7 cellular contexts compared by ENCODE assay signal in genomic region chr15:82534457-82534861, GRCh38. TPM values are rescaled to one million over a fixed set of nuclear protein-coding genes. Genes with fewer than 3 reads are reported as not detected.
DNase-seq lines count a peak whose midpoint lies in the region; ATAC-seq, FAIRE-seq and TF ChIP-seq lines count a peak whose summit lies in the region.
"Not testable (repeated sequence)": the region's sequence is repeated elsewhere in the genome, so short reads cannot be mapped to it uniquely, and the experiment has no call there.

No MANE protein-coding gene starts in this region.

- CTCF ChIA-PET in PC-9 (lab: Charles Lee); activated CD4-positive, alpha-beta T cell treated with anti-CD3 and anti-CD28 coated beads, Interleukin-2, amount 10 ng/mL, durations not matched to agents 7 days and 5 days (lab: Charles Lee): not testable (repeated sequence)
- CTCF ChIA-PET in H1 (lab: Charles Lee; ENCODE audit: partially characterized antibody): interaction anchor here (1.1 kb wide), 1 partner anchor 216 kb away, joined by 3 read pairs; no protein-coding TSS in a partner anchor

- not testable (repeated sequence) for H3K27ac ChIP-seq in GM23248; H1 (ENCODE audit: low read depth, low read length)
- peak overlapping the region; percentile 40 for H3K27ac ChIP-seq in PC-9

- intact Hi-C loops in PC-9 (cut with micrococcal nuclease; ENCODE audit: unreplicated experiment): not testable (repeated sequence)

- H4K20me1 ChIP-seq in GM23248 (ENCODE audit: insufficient read depth): peaks cover 23% of the 10 kb centered on the region; the same call in 1 of the 2 replicates
- peaks cover 39% of the 10 kb centered on the region for H4K20me1 ChIP-seq in PC-9 (ENCODE audit: insufficient read depth)
- peaks cover 19 to 29% of the 10 kb centered on the region in 2 experiments for H4K20me1 ChIP-seq in H1 (replicated peaks in 1 of 2; ENCODE audit: control insufficient read depth in 1 of 2, insufficient read depth in 2 of 2, low read length in 2 of 2)

- POLR2A ChIA-PET in PC-9 (lab: Charles Lee; ENCODE audit: unreplicated experiment); activated CD4-positive, alpha-beta T cell treated with anti-CD3 and anti-CD28 coated beads, Interleukin-2, amount 10 ng/mL, durations not matched to agents 7 days and 5 days (lab: Charles Lee): not testable (repeated sequence)
- POLR2A ChIA-PET in H1 (lab: Charles Lee; ENCODE audit: partially characterized antibody): interaction anchor here (2.5 to 8.3 kb wide), 3 partner anchors 9 to 37 kb away, joined by 7 to 79 read pairs (median 11); no protein-coding TSS in a partner anchor

- H3K56ac ChIP-seq in H1 (replicated peaks; ENCODE audit: insufficient read length, low read depth, low read length): not testable (repeated sequence)

- H3K23me2 ChIP-seq in H1 (ENCODE audit: low read depth, low read length): not testable (repeated sequence)

- H3K36me3 ChIP-seq in GM23248 (ENCODE audit: low read depth) (peaks cover 25% of the 10 kb centered on the region), PC-9 (ENCODE audit: low read depth) (peaks cover 36% of the 10 kb centered on the region), H1 (ENCODE audit: control insufficient read depth in 2 of 4, insufficient read depth in 4 of 4, low read length in 3 of 4) (peaks cover 27 to 56% (median 43%) of the 10 kb centered on the region in 4 experiments)

- peak in 1 of 2 donors; percentile 0 for ATAC-seq in activated T-cell treated with anti-CD3 and anti-CD28 coated beads, Interleukin-2, amount 50 U/mL, for 72 hours (replicated peaks in 1 of 2)

- H3K79me2 ChIP-seq in GM23248 (ENCODE audit: insufficient read depth): peaks cover 25% of the 10 kb centered on the region
- peaks cover 30% of the 10 kb centered on the region for H3K79me2 ChIP-seq in PC-9 (ENCODE audit: low read depth)
- peaks cover 5 to 27% of the 10 kb centered on the region in 2 experiments for H3K79me2 ChIP-seq in H1 (ENCODE audit: control insufficient read depth in 1 of 2, insufficient read depth in 2 of 2, low read length in 2 of 2)

- not testable (repeated sequence) for H3K27ac Mint-ChIP-seq in activated CD4-positive, alpha-beta T cell treated with anti-CD3 and anti-CD28 coated beads, Interleukin-2, amount 10 ng/mL, durations not matched to agents 7 days and 5 days
- H3K27ac Mint-ChIP-seq in activated T-cell treated with anti-CD3 and anti-CD28 coated beads, Interleukin-2, amount 50 U/mL, for 72 hours: peak overlapping the region; percentile 96
- H3K27ac Mint-ChIP-seq in activated naive CD8-positive, alpha-beta T cell treated with anti-CD3 and anti-CD28 coated beads for 36 hours: peak overlapping the region; percentile 71

- H3K79me1 ChIP-seq in H1 (ENCODE audit: low read depth, low read length): not testable (repeated sequence)

- H3K23ac ChIP-seq in H1 (ENCODE audit: insufficient read length): not testable (repeated sequence)

- not testable (repeated sequence) for H3K4me3 Mint-ChIP-seq in activated CD4-positive, alpha-beta T cell treated with anti-CD3 and anti-CD28 coated beads, Interleukin-2, amount 10 ng/mL, durations not matched to agents 7 days and 5 days; activated naive CD8-positive, alpha-beta T cell treated with anti-CD3 and anti-CD28 coated beads for 36 hours
- H3K4me3 Mint-ChIP-seq in activated T-cell treated with anti-CD3 and anti-CD28 coated beads, Interleukin-2, amount 50 U/mL, for 72 hours: peak overlapping the region in 1 of 2 donors; percentile 32

- TF ChIP-seq POLR2A in H1 (IDR thresholded peaks at IDR 0.05; ENCODE audit: control extremely low read depth in 1 of 2, low read depth in 2 of 2, low read length in 2 of 2): not testable (repeated sequence)

- H3K27me3 ChIP-seq in GM23248 (replicated peaks; ENCODE audit: insufficient read depth); PC-9 (ENCODE audit: insufficient read depth, low read depth); H1 (replicated peaks in 1 of 4; ENCODE audit: control insufficient read depth in 3 of 4, extremely low read depth in 1 of 4, insufficient read depth in 3 of 4, low read length in 3 of 4): not testable (repeated sequence)

- TF ChIP-seq CTCF in PC-9 (conservative IDR thresholded peaks at IDR 0.05); H1 (IDR thresholded peaks at IDR 0.05; ENCODE audit: control extremely low read depth in 1 of 3, insufficient read depth in 1 of 3, low read depth in 1 of 3, low read length in 3 of 3): not testable (repeated sequence)

- not testable (repeated sequence) for H3K4me3 ChIP-seq in GM23248; PC-9; H1 (ENCODE audit: extremely low read depth in 1 of 4, insufficient read depth in 2 of 4, low read depth in 3 of 4, low read length in 4 of 4)

- H2AFZ ChIP-seq in GM23248; PC-9; H1 (ENCODE audit: low read length): not testable (repeated sequence)

- TF ChIP-seq EP300 in H1 (IDR thresholded peaks at IDR 0.05; ENCODE audit: borderline replicate concordance in 1 of 2, low read depth in 2 of 2, low read length in 2 of 2): not testable (repeated sequence)

- TF ChIP-seq RAD21 in H1 (IDR thresholded peaks at IDR 0.05 in 1 of 2, conservative IDR thresholded peaks at IDR 0.05 in 1 of 2; ENCODE audit: low read depth in 2 of 2, low read length in 2 of 2): not testable (repeated sequence)

- H3K4me1 ChIP-seq in GM23248 (ENCODE audit: insufficient read depth) (peaks cover 19% of the 10 kb centered on the region), PC-9 (replicated peaks; ENCODE audit: insufficient read depth) (peaks cover 15% of the 10 kb centered on the region; the same call in 1 of the 2 replicates), H1 (replicated peaks in 1 of 4; ENCODE audit: control insufficient read depth in 3 of 4, insufficient read depth in 4 of 4, low read length in 3 of 4) (peaks cover 3 to 12% (median 6%) of the 10 kb centered on the region in 4 experiments; a peak in 5 of 7 replicates)

- H3K9me2 ChIP-seq in GM23248 (ENCODE audit: insufficient read depth); PC-9 (ENCODE audit: insufficient read depth): not testable (repeated sequence)

- peaks cover 49% of the 10 kb centered on the region for H3K36me3 Mint-ChIP-seq in activated CD4-positive, alpha-beta T cell treated with anti-CD3 and anti-CD28 coated beads, Interleukin-2, amount 10 ng/mL, durations not matched to agents 7 days and 5 days (ENCODE audit: low read depth)
- H3K36me3 Mint-ChIP-seq in activated T-cell treated with anti-CD3 and anti-CD28 coated beads, Interleukin-2, amount 50 U/mL, for 72 hours (ENCODE audit: insufficient read depth in 2 of 2): peaks cover 27 to 44% of the 10 kb centered on the region in 2 donors
- H3K36me3 Mint-ChIP-seq in activated naive CD8-positive, alpha-beta T cell treated with anti-CD3 and anti-CD28 coated beads for 36 hours: peaks cover 53% of the 10 kb centered on the region

- not testable (repeated sequence) for H2BK5ac ChIP-seq in H1 (ENCODE audit: low read depth, low read length)

- H3K9me3 Mint-ChIP-seq in activated CD4-positive, alpha-beta T cell treated with anti-CD3 and anti-CD28 coated beads, Interleukin-2, amount 10 ng/mL, durations not matched to agents 7 days and 5 days; activated T-cell treated with anti-CD3 and anti-CD28 coated beads, Interleukin-2, amount 50 U/mL, for 72 hours; activated naive CD8-positive, alpha-beta T cell treated with anti-CD3 and anti-CD28 coated beads for 36 hours: not testable (repeated sequence)

- H3F3A ChIP-seq in GM23248 (ENCODE audit: insufficient read depth) (peaks cover 56% of the 10 kb centered on the region), PC-9 (ENCODE audit: insufficient read depth, low read depth) (peaks cover 72% of the 10 kb centered on the region)

- not testable (repeated sequence) for H3K27me3 Mint-ChIP-seq in activated CD4-positive, alpha-beta T cell treated with anti-CD3 and anti-CD28 coated beads, Interleukin-2, amount 10 ng/mL, durations not matched to agents 7 days and 5 days; activated T-cell treated with anti-CD3 and anti-CD28 coated beads, Interleukin-2, amount 50 U/mL, for 72 hours (ENCODE audit: low read depth); activated naive CD8-positive, alpha-beta T cell treated with anti-CD3 and anti-CD28 coated beads for 36 hours

- 99 to 100% methylated on average over 3 of the region's 3 CpGs for WGBS in GM23248 (ENCODE audit: low coverage in 1 of 2, low lambda C conversion rate in 2 of 2, missing lambda C conversion rate in 2 of 2), 2 experiments
- 97% methylated on average over 3 of the region's 3 CpGs; no CpG with 5 or more reads in 1 of the 2 experiments for WGBS in H1 (ENCODE audit: extremely low coverage in 1 of 2, insufficient coverage in 1 of 2, insufficient read length in 1 of 2, insufficient replicate concordance in 2 of 2, low coverage in 1 of 2, low lambda C conversion rate in 2 of 2, missing lambda C conversion rate in 1 of 2), 2 experiments

- not testable (repeated sequence) for H4K5ac ChIP-seq in H1 (ENCODE audit: insufficient read length, low read depth, low read length)

- H3K4me2 ChIP-seq in GM23248 (ENCODE audit: unreplicated experiment); PC-9; H1 (ENCODE audit: insufficient read depth in 1 of 2, low read depth in 2 of 2, low read length in 2 of 2): not testable (repeated sequence)

- not testable (repeated sequence) for H2BK15ac ChIP-seq in H1 (ENCODE audit: low read length)

- peak; percentile 5 for DNase-seq in GM23248
- not testable (repeated sequence) for DNase-seq in PC-9; activated T-cell treated with anti-CD3 and anti-CD28 coated beads, Interleukin-2, amount 50 U/mL, for 72 hours; activated naive CD8-positive, alpha-beta T cell treated with anti-CD3 and anti-CD28 coated beads for 36 hours; H1 (ENCODE audit: low read depth in 1 of 2, low spot score in 2 of 2)
- DNase-seq in activated CD4-positive, alpha-beta T cell treated with anti-CD3 and anti-CD28 coated beads, Interleukin-2, amount 10 ng/mL, durations not matched to agents 7 days and 5 days: peak; percentile 5
- peak; percentile 13 for DNase-seq in stimulated activated CD4-positive, alpha-beta T cell treated with anti-CD3 and anti-CD28 coated beads, Interleukin-15, amount 100 ng/mL, for 24 hours

- not testable (repeated sequence) for H4K91ac ChIP-seq in H1 (replicated peaks; ENCODE audit: insufficient read length, low read length)

- H3K9me3 ChIP-seq in GM23248 (ENCODE audit: low read depth); PC-9 (ENCODE audit: insufficient read depth, low read depth); H1 (ENCODE audit: insufficient read depth in 2 of 2, low read depth in 1 of 2, low read length in 1 of 2): not testable (repeated sequence)

- H2BK12ac ChIP-seq in H1 (ENCODE audit: low read depth, low read length): not testable (repeated sequence)

- H3K18ac ChIP-seq in H1 (ENCODE audit: extremely low read depth, low read length): not testable (repeated sequence)

- not testable (repeated sequence) for FAIRE-seq in H1 (lab: Jason Lieb, UNC)

- BruUV-seq in PC-9 (replicated peaks; lab: Mats Ljungman, UMichigan): not testable (repeated sequence)

- H2BK20ac ChIP-seq in H1 (ENCODE audit: low read length): not testable (repeated sequence)

- not testable (repeated sequence) for H4K8ac ChIP-seq in H1 (ENCODE audit: extremely low read depth, insufficient read depth, low read length)

- H3K9ac ChIP-seq in GM23248; H1 (replicated peaks in 1 of 4; ENCODE audit: extremely low read depth in 1 of 4, low read depth in 3 of 4, low read length in 3 of 4): not testable (repeated sequence)

- H3K14ac ChIP-seq in H1 (ENCODE audit: insufficient read length): not testable (repeated sequence)

- H3K4ac ChIP-seq in H1 (replicated peaks; ENCODE audit: insufficient read length, low read depth, low read length): not testable (repeated sequence)

- not testable (repeated sequence) for H2BK120ac ChIP-seq in H1 (replicated peaks; ENCODE audit: low read depth, low read length)

- in situ Hi-C loops in GM23248 (cut with MboI): loop anchor here (25.0 kb wide), 1 partner anchor 478 kb away; the partner anchor contains the start of gene C15orf40

- H3K4me1 Mint-ChIP-seq in activated CD4-positive, alpha-beta T cell treated with anti-CD3 and anti-CD28 coated beads, Interleukin-2, amount 10 ng/mL, durations not matched to agents 7 days and 5 days: peaks cover 40% of the 10 kb centered on the region
- peaks cover 55% of the 10 kb centered on the region for H3K4me1 Mint-ChIP-seq in activated T-cell treated with anti-CD3 and anti-CD28 coated beads, Interleukin-2, amount 50 U/mL, for 72 hours (ENCODE audit: low read depth)
- H3K4me1 Mint-ChIP-seq in activated naive CD8-positive, alpha-beta T cell treated with anti-CD3 and anti-CD28 coated beads for 36 hours: peaks cover 30% of the 10 kb centered on the region

- H2AK5ac ChIP-seq in H1 (ENCODE audit: low read depth, low read length): not testable (repeated sequence)

RNA-seq across cellular contexts. Expression of gene RPS17, which starts 5.8 kb away (rescaled TPM):
- 1,721 and 1,890 TPM in 2 replicates for total RNA-seq in GM23248 (2014; rRNA removed; shearing (Covaris generic))
- 553 and 581 TPM in 2 replicates for polyA plus RNA-seq in GM23248 (2016; fragmentation: Nextera tagmentation; extraction: Ambion mirVana)
- 1,891 and 1,969 TPM in 2 replicates for total RNA-seq in PC-9 (2021)
- 1,000 to 10,000 TPM; 1,680 to 1,976 TPM for total RNA-seq in activated CD4-positive, alpha-beta T cell treated with anti-CD3 and anti-CD28 coated beads, Interleukin-2, amount 10 ng/mL, durations not matched to agents 7 days and 5 days
- 1,000 to 10,000 TPM; 2,812 to 2,932 TPM for total RNA-seq in activated T-cell treated with anti-CD3 and anti-CD28 coated beads, Interleukin-2, amount 50 U/mL, for 72 hours
- total RNA-seq in activated naive CD8-positive, alpha-beta T cell treated with anti-CD3 and anti-CD28 coated beads for 36 hours: 1,000 to 10,000 TPM; 2,631 to 2,669 TPM
- 2,416 and 2,501 TPM in 2 replicates for total RNA-seq in H1 (2021; fragmentation: NEBNext Ultra II Directional; extraction: Animal tissue kit (Norgen Biotek cat#: 25700))
- polyA plus RNA-seq in H1 (2011; rRNA removed): 4,119 and 5,590 TPM in 2 replicates
- polyA plus RNA-seq in H1 (2011; cell fraction: cytosol; rRNA removed): 7,082 TPM
- polyA plus RNA-seq in H1 (2011; cell fraction: nucleus; rRNA removed): 1,404 TPM
- polyA plus RNA-seq in H1 (2012, experiment 1 of 2): 4,427 to 5,239 TPM (median 4,948 TPM) in 4 replicates
- polyA plus RNA-seq in H1 (2012, experiment 2 of 2): 19,479 TPM
- 3,790 TPM for polyA plus RNA-seq in H1 (2013, experiment 1 of 2)
- polyA plus RNA-seq in H1 (2013, experiment 2 of 2): 3,809 TPM
- 816 and 841 TPM in 2 replicates for polyA minus RNA-seq in H1 (2011; rRNA and poly(A)+ RNA removed)
- 998 TPM for polyA minus RNA-seq in H1 (2011; cell fraction: cytosol; rRNA and poly(A)+ RNA removed)
- 840 TPM for polyA minus RNA-seq in H1 (2011; cell fraction: nucleus; rRNA and poly(A)+ RNA removed)
